Comparison of ENCODE assay signal across 18 cellular contexts in genomic region chrX:50770702-50771101, GRCh38. TPM values are rescaled to one million over a fixed set of nuclear protein-coding genes. Genes with fewer than 3 reads are reported as not detected.
DNase-seq lines count a peak whose midpoint lies in the region; FAIRE-seq and TF ChIP-seq lines count a peak whose summit lies in the region.
"Had no signal": no experiment of that assay in that cellular context is flagged by ENCODE, and none has a peak within 500 bp of the region (broad histone marks: within the 10 kb centered on the region; RNA-seq: fewer than 3 reads in every experiment).

No MANE protein-coding gene starts in this region.

- H3K4me3 ChIP-seq in breast epithelium (no peak overlapping the region), kidney (ENCODE audit: low read length in 2 of 2) (no peak overlapping the region)
- H3K4me3 ChIP-seq: HAP-1, stomach had no signal

- TF ChIP-seq POLR2A in breast epithelium (IDR thresholded peaks at IDR 0.05), result no peak

- H3K9me3 Mint-ChIP-seq in MCF 10A (ENCODE audit: unreplicated experiment), result no peaks in the 10 kb centered on the region
- H3K9me3 Mint-ChIP-seq in type B pancreatic cell, result peaks cover 3% of the 10 kb centered on the region
- H3K9me3 Mint-ChIP-seq: CD4-positive, alpha-beta T cell had no signal

- H3K4me3 Mint-ChIP-seq in MCF 10A (ENCODE audit: unreplicated experiment) (no peak overlapping the region), type B pancreatic cell (peak overlapping the region; percentile 39)
- H3K4me3 Mint-ChIP-seq: activated CD8-positive, alpha-beta memory T cell treated with anti-CD3 and anti-CD28 coated beads, Interleukin-2, amount 10 ng/mL, durations not matched to agents 7 days and 5 days; CD4-positive, alpha-beta T cell had no signal

- FAIRE-seq in kidney (lab: Jason Lieb, UNC), result no peak
- FAIRE-seq: frontal cortex, GM12891 had no signal

- CTCF ChIA-PET in MCF 10A (lab: Yijun Ruan, JAX), result no interaction called here

- POLR2A ChIA-PET in MCF 10A (lab: Yijun Ruan, JAX), result no interaction called here

- no peaks in the 10 kb centered on the region for H3K4me1 Mint-ChIP-seq in MCF 10A (ENCODE audit: insufficient read depth, unreplicated experiment)
- H3K4me1 Mint-ChIP-seq in type B pancreatic cell (ENCODE audit: unreplicated experiment), result peaks cover 16% of the 10 kb centered on the region
- H3K4me1 Mint-ChIP-seq: activated CD8-positive, alpha-beta memory T cell treated with anti-CD3 and anti-CD28 coated beads, Interleukin-2, amount 10 ng/mL, durations not matched to agents 7 days and 5 days had no signal

- H3K4me1 ChIP-seq in breast epithelium (no peaks in the 10 kb centered on the region), kidney (ENCODE audit: control insufficient read depth in 1 of 2, insufficient read depth in 1 of 2, low read depth in 1 of 2, low read length in 2 of 2) (peaks cover 4 to 8% of the 10 kb centered on the region in 2 donors)
- H3K4me1 ChIP-seq: stomach had no signal

- H3K27me3 Mint-ChIP-seq in MCF 10A (ENCODE audit: insufficient read depth, unreplicated experiment), result peaks cover 34% of the 10 kb centered on the region
- no peaks in the 10 kb centered on the region for H3K27me3 Mint-ChIP-seq in type B pancreatic cell
- H3K27me3 Mint-ChIP-seq: activated CD8-positive, alpha-beta memory T cell treated with anti-CD3 and anti-CD28 coated beads, Interleukin-2, amount 10 ng/mL, durations not matched to agents 7 days and 5 days had no signal

- H3K27ac Mint-ChIP-seq in MCF 10A (ENCODE audit: low read depth, unreplicated experiment), result no peak overlapping the region
- H3K27ac Mint-ChIP-seq in type B pancreatic cell, result peak overlapping the region; percentile 83
- H3K27ac Mint-ChIP-seq: activated CD8-positive, alpha-beta memory T cell treated with anti-CD3 and anti-CD28 coated beads, Interleukin-2, amount 10 ng/mL, durations not matched to agents 7 days and 5 days; CD4-positive, alpha-beta T cell had no signal

- intact Hi-C loops in MCF 10A (cut with micrococcal nuclease) (no loop called here), breast epithelium (cut with DNase I; ENCODE audit: low total_unique reads) (no loop called here), kidney (cut with DNase I) (no loop called here)

- H3K27me3 ChIP-seq in breast epithelium, result peaks cover 0 to 20% of the 10 kb centered on the region in 2 donors
- H3K27me3 ChIP-seq: stomach had no signal

- DNase-seq in MCF 10A (ENCODE audit: unreplicated experiment), result peak; percentile 41
- DNase-seq in breast epithelium (ENCODE audit: low spot score in 2 of 2), result no peak
- peak; percentile 4 for DNase-seq in amniotic epithelial cell (ENCODE audit: low read depth)
- peak; percentile 51 for DNase-seq in kidney
- no peak for DNase-seq in type B pancreatic cell (ENCODE audit: extremely low spot score, unreplicated experiment)
- DNase-seq in NCI-H1092 (lab: John Stamatoyannopoulos, UW), result no peak
- DNase-seq in NCI-H524 treated with DMSO at 0.1 percent for 48 hours (lab: John Stamatoyannopoulos, UW), result no peak
- DNase-seq in mucosa of gallbladder (ENCODE audit: low spot score), result no peak
- DNase-seq: activated CD4-positive, CD25-positive, alpha-beta regulatory T cell; activated CD8-positive, alpha-beta memory T cell treated with anti-CD3 and anti-CD28 coated beads, Interleukin-2, amount 10 ng/mL, durations not matched to agents 7 days and 5 days; CD4-positive, alpha-beta T cell; NCI-H510A treated with DMSO at 0.1 percent for 48 hours; stomach had no signal

- no TSS peak for BruUV-seq in MCF 10A (replicated peaks; lab: Mats Ljungman, UMichigan)

- TF ChIP-seq CTCF in MCF 10A (IDR thresholded peaks at IDR 0.05; ENCODE audit: unreplicated experiment) (no peak), breast epithelium (IDR thresholded peaks at IDR 0.05) (no peak), kidney (IDR thresholded peaks at IDR 0.05; ENCODE audit: borderline replicate concordance, extremely low read depth, insufficient read depth) (no peak), type B pancreatic cell (conservative IDR thresholded peaks at IDR 0.05) (no peak)

- H3K9me3 ChIP-seq in breast epithelium, result no peaks in the 10 kb centered on the region
- no peaks in the 10 kb centered on the region for H3K9me3 ChIP-seq in kidney (ENCODE audit: control insufficient read depth in 1 of 2, low read length in 2 of 2)
- H3K9me3 ChIP-seq: HAP-1, stomach had no signal

- no peak overlapping the region for H3K9ac ChIP-seq in kidney (ENCODE audit: low read length in 2 of 2)

- H3K36me3 Mint-ChIP-seq in MCF 10A (ENCODE audit: insufficient read depth, unreplicated experiment), result no peaks in the 10 kb centered on the region
- no peaks in the 10 kb centered on the region for H3K36me3 Mint-ChIP-seq in type B pancreatic cell
- H3K36me3 Mint-ChIP-seq: activated CD8-positive, alpha-beta memory T cell treated with anti-CD3 and anti-CD28 coated beads, Interleukin-2, amount 10 ng/mL, durations not matched to agents 7 days and 5 days had no signal

- H3K36me3 ChIP-seq in breast epithelium, result no peaks in the 10 kb centered on the region
- H3K36me3 ChIP-seq in kidney (ENCODE audit: control insufficient read depth in 1 of 2, insufficient read depth in 2 of 2, low read length in 2 of 2), result no peaks in the 10 kb centered on the region
- H3K36me3 ChIP-seq: HAP-1, stomach had no signal

- no peak overlapping the region for H3K27ac ChIP-seq in breast epithelium
- H3K27ac ChIP-seq in kidney (ENCODE audit: low read depth in 2 of 2, low read length in 2 of 2), result no peak overlapping the region
- H3K27ac ChIP-seq: stomach had no signal

RNA-seq across cellular contexts. Expression of gene SHROOM4, which starts 43.3 kb away (rescaled TPM):
- total RNA-seq in MCF 10A (2022) (0.12 TPM in 1 of 2 replicates, not detected in the other), breast epithelium (10 to 100 TPM in 2 of 3 donors, 1 to 10 TPM in 1; 6.9 to 13.8 (median 12.5) TPM), kidney (21.8 TPM), type B pancreatic cell (ENCODE audit: low replicate concordance) (3.9 and 13.3 TPM in 2 replicates), mucosa of gallbladder (5.3 TPM)
- 5.7 TPM for polyA plus RNA-seq in kidney (ENCODE audit: insufficient read depth, low read depth, low replicate concordance)
- total RNA-seq: activated CD8-positive, alpha-beta memory T cell treated with anti-CD3 and anti-CD28 coated beads, Interleukin-2, amount 10 ng/mL, durations not matched to agents 7 days and 5 days; CD4-positive, alpha-beta T cell; myocyte; T-helper 1 cell treated with Interleukin-12 subunit alpha and Interleukin-12 subunit beta and Interleukin-4 antibody, amounts not matched to agents 30 ng/mL and 1 ng/mL, for 36 hours had no signal

Comparison
In these comparisons a context has a peak if more than half of its experiments do, and no peak if none do; other contexts are left out.
1. DNase-seq: peak in MCF 10A (single experiment), amniotic epithelial cell (single experiment) and kidney (single experiment); none in breast epithelium (0 of 2), type B pancreatic cell (single experiment), NCI-H1092 (single experiment), NCI-H524 treated with DMSO at 0.1 percent for 48 hours (single experiment) and mucosa of gallbladder (single experiment).